ENCODE assay signal across 9 cellular contexts in the genomic region with DNA sequence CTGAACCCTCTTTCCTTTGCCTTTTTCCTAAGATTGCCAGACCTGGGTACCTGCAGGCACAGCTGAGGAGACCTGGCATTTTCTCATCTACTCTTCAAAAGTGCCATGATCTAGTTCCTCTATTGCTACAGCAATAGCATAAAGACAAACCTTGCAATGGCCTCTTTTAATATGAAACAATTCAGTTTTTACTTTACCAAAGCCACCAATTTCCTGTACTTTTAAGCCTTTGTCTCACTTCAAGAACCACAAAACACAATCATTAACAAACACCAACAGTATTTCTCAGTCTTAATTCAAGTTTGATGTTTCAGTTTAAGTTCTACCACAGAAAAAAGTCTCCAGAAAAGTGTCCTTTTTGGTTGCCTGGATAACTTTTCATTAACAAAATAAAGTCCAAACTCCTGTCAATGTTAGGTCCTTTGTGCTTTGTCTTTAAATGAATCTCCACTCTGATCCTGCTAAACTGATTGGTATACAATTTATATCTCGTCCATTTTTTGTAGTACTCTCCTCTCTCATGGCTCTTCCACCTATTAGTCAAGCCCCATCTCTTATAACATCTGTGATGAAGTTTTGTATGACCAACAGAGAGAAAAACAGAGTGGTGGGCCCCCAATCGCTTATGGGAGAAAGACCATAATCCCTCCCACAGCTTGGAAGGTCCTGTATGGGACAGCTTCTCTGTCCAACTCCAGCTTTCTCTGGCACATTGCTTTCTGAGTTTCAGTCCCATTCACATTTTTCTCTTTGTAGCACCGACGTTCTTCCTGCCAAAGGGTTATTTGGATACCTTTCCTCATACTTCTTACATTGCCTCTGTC. TPM values are rescaled to one million over a fixed set of nuclear protein-coding genes. Genes with fewer than 3 reads are reported as not detected.
DNase-seq lines count a peak whose midpoint lies in the region; ATAC-seq and TF ChIP-seq lines count a peak whose summit lies in the region.
"Had no signal": no experiment of that assay in that cellular context is flagged by ENCODE, and none has a peak within 500 bp of the region (broad histone marks: within the 10 kb centered on the region; RNA-seq: fewer than 3 reads in every experiment).

No MANE protein-coding gene starts in this region.

- H3K36me3 ChIP-seq in mucosa of descending colon (ENCODE audit: low read depth), result no peaks in the 10 kb centered on the region

- H3K4me3 ChIP-seq in mucosa of descending colon, result no peak overlapping the region
- H3K4me3 ChIP-seq: coronary artery had no signal

- ATAC-seq in GM18907 (IDR thresholded peaks at IDR 0.05; ENCODE audit: unreplicated experiment), result peak; percentile 88
- peak; percentile 84 for ATAC-seq in GM21786 (IDR thresholded peaks at IDR 0.05; ENCODE audit: unreplicated experiment)
- peak; percentile 78 for ATAC-seq in HG03521 (IDR thresholded peaks at IDR 0.05; ENCODE audit: unreplicated experiment)
- peak; percentile 47 for ATAC-seq in mucosa of descending colon
- no peak for ATAC-seq in GM18868 (IDR thresholded peaks at IDR 0.05; ENCODE audit: unreplicated experiment)
- ATAC-seq: PC-3 had no signal

- no peaks in the 10 kb centered on the region for H3K9me3 ChIP-seq in mucosa of descending colon

- intact Hi-C loops in mucosa of descending colon (cut with DNase I, micrococcal nuclease), result no loop called here

- TF ChIP-seq CTCF in mucosa of descending colon (IDR thresholded peaks at IDR 0.05), result no peak

- DNase-seq in mucosa of descending colon (no peak), NCI-H510A (lab: John Stamatoyannopoulos, UW) (no peak), AG08396 (ENCODE audit: low spot score) (no peak)
- DNase-seq: PC-3 had no signal

- H3K4me1 ChIP-seq in mucosa of descending colon (ENCODE audit: low read depth), result no peaks in the 10 kb centered on the region

RNA-seq across cellular contexts. Expression of a gene that starts 50.5 kb away (rescaled TPM):
- total RNA-seq in mucosa of descending colon, result 1 to 10 TPM; 1.2 to 2.7 (median 2.0) TPM
- total RNA-seq: PC-3 had no signal
